Comparison of ENCODE assay signal across 26 cellular contexts in the genomic region with DNA sequence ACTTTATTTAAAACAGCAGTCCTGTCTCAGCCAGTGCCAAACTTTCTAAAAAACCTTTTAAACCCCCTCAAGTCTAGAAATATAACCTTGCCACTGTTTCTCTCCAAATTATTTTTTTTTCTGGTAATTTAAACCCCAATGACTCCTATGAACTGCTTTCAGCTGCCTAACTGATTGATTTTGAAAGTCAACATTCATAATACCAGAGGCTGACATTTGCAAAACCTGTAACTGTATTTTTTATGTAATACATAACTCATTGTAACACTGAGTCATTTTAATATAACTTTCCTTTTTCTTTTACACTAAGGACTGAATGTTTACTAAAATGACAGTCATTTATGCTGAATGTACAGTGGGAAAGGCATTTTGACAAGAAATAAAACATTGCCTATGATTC. TPM values are rescaled to one million over a fixed set of nuclear protein-coding genes. Genes with fewer than 3 reads are reported as not detected.
"Had no signal": no experiment of that assay in that cellular context is flagged by ENCODE, and none has a peak within 500 bp of the region (broad histone marks: within the 10 kb centered on the region; RNA-seq: fewer than 3 reads in every experiment).

No MANE protein-coding gene starts in this region.

- DNase-seq: activated CD4-positive, alpha-beta T cell treated with anti-CD3 and anti-CD28 coated beads for 48 hours; activated CD4-positive, alpha-beta T cell treated with anti-CD3 and anti-CD28 coated beads, Interleukin-2, amount 50 U/mL, for 48 hours; activated gamma-delta T cell; activated naive CD8-positive, alpha-beta T cell treated with anti-CD3 and anti-CD28 coated beads, Interleukin-2, amount 50 U/mL, for 24 hours; activated T-cell treated with anti-CD3 and anti-CD28 coated beads for 4 hours; amniotic stem cell; MG63; MV-4-11; NCI-H1092 treated with DMSO at 0.1 percent for 48 hours; NCI-H1417 treated with DMSO at 0.1 percent for 48 hours; NCI-H1694; NCI-H2029 treated with DMSO at 0.1 percent for 48 hours; NCI-H345; NCI-H510A; NCI-H526 treated with DMSO at 0.1 percent for 48 hours; NCI-H82; Peyer's patch; Right ventricle myocardium superior; SJCRH30; SK-N-SH had no signal

- H3K36me3 Mint-ChIP-seq: activated naive CD4-positive, alpha-beta T cell treated with anti-CD3 and anti-CD28 coated beads, Interleukin-2, amount 50 U/mL, for 24 hours; brain had no signal

- H3K4me1 ChIP-seq: ascending aorta, Peyer's patch, SJCRH30 had no signal

- H3K4me1 Mint-ChIP-seq: central memory CD8-positive, alpha-beta T cell had no signal

- H3K9me3 ChIP-seq: ascending aorta, MG63, Peyer's patch, SJCRH30, SK-N-SH had no signal

- H3K4me2 ChIP-seq: SK-N-SH had no signal

- H3K27ac ChIP-seq: ascending aorta, Peyer's patch, RWPE1, SJCRH30, VCaP had no signal

- H3K4me3 ChIP-seq: ascending aorta, MG63, Peyer's patch, SJCRH30 had no signal

- H3K27me3 ChIP-seq: ascending aorta, MG63, Peyer's patch, SJCRH30 had no signal

- H3K4me3 Mint-ChIP-seq: activated naive CD4-positive, alpha-beta T cell treated with anti-CD3 and anti-CD28 coated beads, Interleukin-2, amount 50 U/mL, for 24 hours; activated naive CD8-positive, alpha-beta T cell treated with anti-CD3 and anti-CD28 coated beads, Interleukin-2, amount 50 U/mL, for 24 hours; brain; central memory CD8-positive, alpha-beta T cell had no signal

- ATAC-seq: activated naive CD8-positive, alpha-beta T cell treated with anti-CD3 and anti-CD28 coated beads, Interleukin-2, amount 50 U/mL, for 24 hours had no signal

- H3K9ac ChIP-seq: SK-N-SH had no signal

- H3K9me3 Mint-ChIP-seq: activated naive CD4-positive, alpha-beta T cell treated with anti-CD3 and anti-CD28 coated beads, Interleukin-2, amount 50 U/mL, for 24 hours; activated naive CD8-positive, alpha-beta T cell treated with anti-CD3 and anti-CD28 coated beads, Interleukin-2, amount 50 U/mL, for 24 hours; brain; central memory CD8-positive, alpha-beta T cell had no signal

- H3K36me3 ChIP-seq: ascending aorta, MG63, Peyer's patch, SJCRH30 had no signal

- H3K27ac Mint-ChIP-seq: activated naive CD4-positive, alpha-beta T cell treated with anti-CD3 and anti-CD28 coated beads, Interleukin-2, amount 50 U/mL, for 24 hours; activated naive CD8-positive, alpha-beta T cell treated with anti-CD3 and anti-CD28 coated beads, Interleukin-2, amount 50 U/mL, for 24 hours had no signal

RNA-seq across cellular contexts. Expression of a gene that starts 19.1 kb away (rescaled TPM):
- total RNA-seq: ascending aorta, Peyer's patch, Right ventricle myocardium superior, SJCRH30 had no signal
